Comparison of ENCODE assay signal across 38 cellular contexts in the genomic region with DNA sequence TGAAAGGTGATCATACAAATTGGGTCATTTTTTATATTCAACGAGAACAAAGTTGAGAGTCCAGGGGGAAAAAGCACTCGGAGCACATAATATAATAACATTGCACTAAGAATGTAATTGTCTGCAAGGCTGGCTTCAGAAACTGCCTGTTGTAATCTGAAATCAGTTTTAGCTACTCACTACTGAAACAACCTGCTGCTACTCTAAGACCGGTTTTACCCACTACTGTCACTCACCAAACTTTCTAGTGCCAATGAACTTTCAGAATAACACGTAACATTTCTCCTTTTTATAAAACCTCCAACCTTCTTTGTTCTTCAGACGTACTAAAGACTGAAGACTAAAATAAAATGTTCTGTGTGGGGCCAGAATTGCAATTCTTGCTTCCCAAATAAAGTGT. TPM values are rescaled to one million over a fixed set of nuclear protein-coding genes. Genes with fewer than 3 reads are reported as not detected.
"Had no signal": no experiment of that assay in that cellular context is flagged by ENCODE, and none has a peak within 500 bp of the region (broad histone marks: within the 10 kb centered on the region; RNA-seq: fewer than 3 reads in every experiment).

No MANE protein-coding gene starts in this region.

- H3K36me3 Mint-ChIP-seq: activated CD4-positive, alpha-beta memory T cell treated with anti-CD3 and anti-CD28 coated beads for 36 hours had no signal

- FAIRE-seq: bronchial epithelial cell had no signal

- H3K9me3 ChIP-seq: esophagus squamous epithelium, gastroesophageal sphincter had no signal

- H3K4me3 Mint-ChIP-seq: activated CD4-positive, alpha-beta memory T cell treated with anti-CD3 and anti-CD28 coated beads for 36 hours; activated CD4-positive, alpha-beta T cell treated with anti-CD3 and anti-CD28 coated beads for 36 hours; activated CD4-positive, alpha-beta T cell treated with anti-CD3 and anti-CD28 coated beads, Interleukin-2, amount 10 ng/mL, durations not matched to agents 24 days and 14 days; activated CD8-positive, alpha-beta memory T cell treated with anti-CD3 and anti-CD28 coated beads, Interleukin-2, amount 10 ng/mL, durations not matched to agents 7 days and 5 days; activated CD8-positive, alpha-beta T cell treated with anti-CD3 and anti-CD28 coated beads, Interleukin-2, amount 10 ng/mL, durations not matched to agents 7 days and 5 days; activated naive CD8-positive, alpha-beta T cell; activated T-cell treated with anti-CD3 and anti-CD28 coated beads, Interleukin-2, amount 50 U/mL, for 4 hours; activated T-helper 17 cell treated with anti-CD3 and anti-CD28 coated beads, Interleukin-2, amount 50 U/mL, for 72 hours; central memory CD8-positive, alpha-beta T cell; dendritic cell treated with granulocyte-macrophage colony-stimulating factor and Interleukin-4, amounts not matched to agents 40 ng/mL and 50 ng/mL, for 4 days; effector memory CD8-positive, alpha-beta T cell; T-helper 2 cell treated with Interferon-gamma antibody and Interleukin-4, amounts not matched to agents 5 μg/mL and 100 μg/mL, for 36 hours had no signal

- H2AFZ ChIP-seq: hepatocyte had no signal

- H3K79me2 ChIP-seq: hepatocyte had no signal

- H3K4me1 ChIP-seq: esophagus squamous epithelium, gastroesophageal sphincter had no signal

- H3K27ac ChIP-seq: brain microvascular endothelial cell, coronary artery, dorsolateral prefrontal cortex, esophagus squamous epithelium, gastroesophageal sphincter, heart right ventricle, hepatocyte had no signal

- DNase-seq: activated CD4-positive, alpha-beta memory T cell treated with anti-CD3 and anti-CD28 coated beads for 36 hours; activated CD4-positive, alpha-beta T cell treated with anti-CD3 and anti-CD28 coated beads for 36 hours; activated CD4-positive, alpha-beta T cell treated with anti-CD3 and anti-CD28 coated beads, Interleukin-2, amount 10 ng/mL, durations not matched to agents 24 days and 14 days; activated CD4-positive, CD25-positive, alpha-beta regulatory T cell; activated CD4-positive, CD25-positive, alpha-beta regulatory T cell treated with anti-CD3 and anti-CD28 coated beads, Interleukin-2, amount 50 U/mL, for 72 hours; activated CD8-positive, alpha-beta memory T cell treated with anti-CD3 and anti-CD28 coated beads, Interleukin-2, amount 10 ng/mL, durations not matched to agents 7 days and 5 days; activated CD8-positive, alpha-beta memory T cell treated with anti-CD3 and anti-CD28 coated beads, Interleukin-2, amount 50 U/mL, for 4 hours; activated CD8-positive, alpha-beta T cell treated with anti-CD3 and anti-CD28 coated beads, Interleukin-2, amount 10 ng/mL, durations not matched to agents 7 days and 5 days; activated effector memory CD4-positive, alpha-beta T cell treated with Interleukin-2 at 50 U/mL for 16 hours; activated gamma-delta T cell treated with Interleukin-2 at 50 U/mL for 16 hours; activated naive CD4-positive, alpha-beta T cell treated with anti-CD3 and anti-CD28 coated beads, Interleukin-2, amount 50 U/mL, for 16 hours; activated naive CD4-positive, alpha-beta T cell treated with Interleukin-2 at 50 U/mL for 16 hours; activated T-cell treated with anti-CD3 and anti-CD28 coated beads, Interleukin-2, amount 50 U/mL, for 4 hours; amniotic stem cell; anterior cingulate cortex; dorsolateral prefrontal cortex; effector memory CD8-positive, alpha-beta T cell; erythroblast; esophagus squamous epithelium; heart right ventricle; T1000 had no signal

- H3K4me2 ChIP-seq: hepatocyte had no signal

- H3K4me1 Mint-ChIP-seq: activated CD4-positive, alpha-beta T cell treated with anti-CD3 and anti-CD28 coated beads for 36 hours; activated CD4-positive, alpha-beta T cell treated with anti-CD3 and anti-CD28 coated beads, Interleukin-2, amount 10 ng/mL, durations not matched to agents 24 days and 14 days; activated CD8-positive, alpha-beta memory T cell treated with anti-CD3 and anti-CD28 coated beads, Interleukin-2, amount 10 ng/mL, durations not matched to agents 7 days and 5 days; activated T-helper 17 cell treated with anti-CD3 and anti-CD28 coated beads, Interleukin-2, amount 50 U/mL, for 72 hours; central memory CD8-positive, alpha-beta T cell had no signal

- H3K9me3 Mint-ChIP-seq: activated CD4-positive, alpha-beta memory T cell treated with anti-CD3 and anti-CD28 coated beads for 36 hours; activated CD4-positive, alpha-beta T cell treated with anti-CD3 and anti-CD28 coated beads, Interleukin-2, amount 10 ng/mL, durations not matched to agents 24 days and 14 days; activated T-cell treated with anti-CD3 and anti-CD28 coated beads, Interleukin-2, amount 50 U/mL, for 4 hours; activated T-helper 17 cell treated with anti-CD3 and anti-CD28 coated beads, Interleukin-2, amount 50 U/mL, for 72 hours; central memory CD8-positive, alpha-beta T cell; dendritic cell treated with granulocyte-macrophage colony-stimulating factor and Interleukin-4, amounts not matched to agents 40 ng/mL and 50 ng/mL, for 4 days; effector memory CD8-positive, alpha-beta T cell; T-helper 2 cell treated with Interferon-gamma antibody and Interleukin-4, amounts not matched to agents 5 μg/mL and 100 μg/mL, for 36 hours had no signal

- H3K4me3 ChIP-seq: coronary artery, dorsolateral prefrontal cortex, esophagus squamous epithelium, gastroesophageal sphincter, heart right ventricle, hepatocyte had no signal

- H3K27ac Mint-ChIP-seq: activated CD4-positive, alpha-beta memory T cell treated with anti-CD3 and anti-CD28 coated beads for 36 hours; activated CD4-positive, alpha-beta T cell treated with anti-CD3 and anti-CD28 coated beads for 36 hours; activated CD4-positive, alpha-beta T cell treated with anti-CD3 and anti-CD28 coated beads, Interleukin-2, amount 10 ng/mL, durations not matched to agents 24 days and 14 days; activated CD8-positive, alpha-beta memory T cell treated with anti-CD3 and anti-CD28 coated beads, Interleukin-2, amount 10 ng/mL, durations not matched to agents 7 days and 5 days; activated CD8-positive, alpha-beta T cell treated with anti-CD3 and anti-CD28 coated beads, Interleukin-2, amount 10 ng/mL, durations not matched to agents 7 days and 5 days; activated naive CD8-positive, alpha-beta T cell; activated T-helper 17 cell treated with anti-CD3 and anti-CD28 coated beads, Interleukin-2, amount 50 U/mL, for 72 hours; dendritic cell treated with granulocyte-macrophage colony-stimulating factor and Interleukin-4, amounts not matched to agents 40 ng/mL and 50 ng/mL, for 4 days; effector memory CD8-positive, alpha-beta T cell; T-helper 2 cell treated with Interferon-gamma antibody and Interleukin-4, amounts not matched to agents 5 μg/mL and 100 μg/mL, for 36 hours had no signal

- H3K27me3 ChIP-seq: brain microvascular endothelial cell, dorsolateral prefrontal cortex, esophagus squamous epithelium, heart right ventricle, hepatocyte had no signal

- H3K36me3 ChIP-seq: brain microvascular endothelial cell, esophagus squamous epithelium, gastroesophageal sphincter, heart right ventricle had no signal

RNA-seq across cellular contexts. Expression of gene C18orf63, which starts 12.3 kb away (rescaled TPM):
- total RNA-seq: activated CD4-positive, alpha-beta memory T cell treated with anti-CD3 and anti-CD28 coated beads for 36 hours; activated CD4-positive, alpha-beta T cell treated with anti-CD3 and anti-CD28 coated beads for 36 hours; activated CD4-positive, alpha-beta T cell treated with anti-CD3 and anti-CD28 coated beads, Interleukin-2, amount 10 ng/mL, durations not matched to agents 24 days and 14 days; activated CD8-positive, alpha-beta memory T cell treated with anti-CD3 and anti-CD28 coated beads for 36 hours; activated CD8-positive, alpha-beta memory T cell treated with anti-CD3 and anti-CD28 coated beads, Interleukin-2, amount 10 ng/mL, durations not matched to agents 7 days and 5 days; activated CD8-positive, alpha-beta T cell treated with anti-CD3 and anti-CD28 coated beads, Interleukin-2, amount 10 ng/mL, durations not matched to agents 7 days and 5 days; activated T-cell treated with anti-CD3 and anti-CD28 coated beads, Interleukin-2, amount 50 U/mL, for 4 hours; activated T-helper 17 cell treated with anti-CD3 and anti-CD28 coated beads, Interleukin-2, amount 50 U/mL, for 72 hours; astrocyte; bronchial epithelial cell; cardiac septum; cerebellum; esophagus squamous epithelium; fibroblast of lung; fibroblast of villous mesenchyme; gastroesophageal sphincter; glomerular endothelial cell; heart right ventricle; hepatocyte had no signal
